4 cellular contexts compared by ENCODE assay signal in the genomic region with DNA sequence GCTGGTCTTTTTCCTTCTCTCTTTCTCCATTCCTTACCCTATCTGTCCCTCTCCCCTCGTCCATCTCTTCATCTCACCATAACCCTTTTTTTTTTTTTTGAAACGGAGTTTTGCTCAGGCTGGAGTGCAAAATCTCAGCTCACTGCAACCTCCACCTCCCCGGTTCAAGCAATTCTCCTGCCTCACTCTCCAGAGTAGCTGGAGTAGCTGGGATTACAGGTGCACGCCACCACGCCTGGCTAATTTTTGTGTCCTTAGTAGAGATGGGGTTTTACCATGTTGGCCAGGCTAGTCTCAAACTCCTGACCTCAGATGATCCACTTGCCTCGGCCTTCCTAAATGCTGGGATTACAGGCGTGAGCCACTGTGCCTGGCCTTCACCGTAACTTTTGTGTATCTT. TPM values are rescaled to one million over a fixed set of nuclear protein-coding genes. Genes with fewer than 3 reads are reported as not detected.
"Had no signal": no experiment of that assay in that cellular context is flagged by ENCODE, and none has a peak within 500 bp of the region (broad histone marks: within the 10 kb centered on the region; RNA-seq: fewer than 3 reads in every experiment).

No MANE protein-coding gene starts in this region.

RNA-seq across cellular contexts. Expression of gene TYROBP, which starts 49.3 kb away (rescaled TPM):
- total RNA-seq: HT1080, M059J, SJSA1 had no signal

RNA-seq across cellular contexts. Expression of gene SYNE4, which starts 51.2 kb away (rescaled TPM):
- total RNA-seq: HT1080, M059J had no signal
- polyA plus RNA-seq: IgD-negative memory B cell had no signal

RNA-seq across cellular contexts. Expression of gene HCST, which starts 55.1 kb away (rescaled TPM):
- total RNA-seq: HT1080, M059J, SJSA1 had no signal
